ENCODE assay signal across 1 cellular context in the genomic region with DNA sequence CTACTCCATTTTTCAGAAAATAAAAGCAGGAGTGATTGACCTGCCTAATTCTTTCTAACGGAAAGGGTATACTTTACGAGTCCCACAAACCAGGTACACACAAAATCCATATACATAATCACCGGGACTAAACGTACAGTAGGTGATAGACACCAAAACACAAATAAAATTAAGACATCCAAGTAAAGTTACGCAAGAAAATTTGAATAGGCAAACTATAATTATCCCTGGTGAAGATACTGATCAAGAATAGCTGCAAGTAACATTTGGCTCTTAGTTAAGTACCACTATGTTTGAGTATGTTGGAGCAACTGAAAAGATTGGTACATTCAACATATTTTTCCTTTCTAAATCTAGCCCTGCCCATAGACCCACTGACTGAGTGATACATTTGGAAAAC.
A peak's percentile ranks its signal among the peaks of the same experiment; 100 is the strongest.
TF ChIP-seq lines count a peak whose summit lies in the region.

No MANE protein-coding gene starts in this region.

TF ChIP-seq in K562, 482 proteins besides CTCF, POLR2A, EP300 and RAD21 (continued from another document):
- TF ChIP-seq, protein P1, sequence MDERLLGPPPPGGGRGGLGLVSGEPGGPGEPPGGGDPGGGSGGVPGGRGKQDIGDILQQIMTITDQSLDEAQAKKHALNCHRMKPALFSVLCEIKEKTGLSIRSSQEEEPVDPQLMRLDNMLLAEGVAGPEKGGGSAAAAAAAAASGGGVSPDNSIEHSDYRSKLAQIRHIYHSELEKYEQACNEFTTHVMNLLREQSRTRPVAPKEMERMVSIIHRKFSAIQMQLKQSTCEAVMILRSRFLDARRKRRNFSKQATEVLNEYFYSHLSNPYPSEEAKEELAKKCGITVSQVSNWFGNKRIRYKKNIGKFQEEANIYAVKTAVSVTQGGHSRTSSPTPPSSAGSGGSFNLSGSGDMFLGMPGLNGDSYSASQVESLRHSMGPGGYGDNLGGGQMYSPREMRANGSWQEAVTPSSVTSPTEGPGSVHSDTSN (CRISPR knock-in tag; IDR thresholded peaks at IDR 0.05; ENCODE audit: low read depth): no peak
- TF ChIP-seq, protein P1 (tag; conservative IDR thresholded peaks at IDR 0.05; ENCODE audit: low read depth): no peak
- TF ChIP-seq XRCC5 (IDR thresholded peaks at IDR 0.05; ENCODE audit: low read depth, low read length) (no peak), KDM1A (IDR thresholded peaks at IDR 0.05) (0 out of 4 replicates have a peak, but pooled peaks of 1 of the 2 experiments have one; percentile 14), TEAD4 (IDR thresholded peaks at IDR 0.05; ENCODE audit: low read length) (no peak), TEAD4 (CRISPR knock-in tag; IDR thresholded peaks at IDR 0.05; ENCODE audit: borderline replicate concordance) (no peak), CEBPB (tag; IDR thresholded peaks at IDR 0.05) (peak; percentile 87), CEBPG (CRISPR knock-in tag; IDR thresholded peaks at IDR 0.05) (no peak), CEBPG (tag; conservative IDR thresholded peaks at IDR 0.05 in 1 of 2, IDR thresholded peaks at IDR 0.05 in 1 of 2) (peak; percentile 83), FOXK2 (conservative IDR thresholded peaks at IDR 0.05 in 1 of 2, IDR thresholded peaks at IDR 0.05 in 1 of 2; ENCODE audit: low read depth in 2 of 2) (no peak), ARID2 (IDR thresholded peaks at IDR 0.05) (no peak), GABPB2 (CRISPR knock-in tag; conservative IDR thresholded peaks at IDR 0.05) (no peak), ZNF274 (IDR thresholded peaks at IDR 0.05; ENCODE audit: borderline replicate concordance, low read depth, low read length) (no peak), GATAD2A (IDR thresholded peaks at IDR 0.05) (no peak)
- TF ChIP-seq, protein P2, sequence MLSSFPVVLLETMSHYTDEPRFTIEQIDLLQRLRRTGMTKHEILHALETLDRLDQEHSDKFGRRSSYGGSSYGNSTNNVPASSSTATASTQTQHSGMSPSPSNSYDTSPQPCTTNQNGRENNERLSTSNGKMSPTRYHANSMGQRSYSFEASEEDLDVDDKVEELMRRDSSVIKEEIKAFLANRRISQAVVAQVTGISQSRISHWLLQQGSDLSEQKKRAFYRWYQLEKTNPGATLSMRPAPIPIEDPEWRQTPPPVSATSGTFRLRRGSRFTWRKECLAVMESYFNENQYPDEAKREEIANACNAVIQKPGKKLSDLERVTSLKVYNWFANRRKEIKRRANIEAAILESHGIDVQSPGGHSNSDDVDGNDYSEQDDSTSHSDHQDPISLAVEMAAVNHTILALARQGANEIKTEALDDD (IDR thresholded peaks at IDR 0.05): peak; percentile 41; the same call in 1 of the 2 replicates
